In the genomic region with DNA sequence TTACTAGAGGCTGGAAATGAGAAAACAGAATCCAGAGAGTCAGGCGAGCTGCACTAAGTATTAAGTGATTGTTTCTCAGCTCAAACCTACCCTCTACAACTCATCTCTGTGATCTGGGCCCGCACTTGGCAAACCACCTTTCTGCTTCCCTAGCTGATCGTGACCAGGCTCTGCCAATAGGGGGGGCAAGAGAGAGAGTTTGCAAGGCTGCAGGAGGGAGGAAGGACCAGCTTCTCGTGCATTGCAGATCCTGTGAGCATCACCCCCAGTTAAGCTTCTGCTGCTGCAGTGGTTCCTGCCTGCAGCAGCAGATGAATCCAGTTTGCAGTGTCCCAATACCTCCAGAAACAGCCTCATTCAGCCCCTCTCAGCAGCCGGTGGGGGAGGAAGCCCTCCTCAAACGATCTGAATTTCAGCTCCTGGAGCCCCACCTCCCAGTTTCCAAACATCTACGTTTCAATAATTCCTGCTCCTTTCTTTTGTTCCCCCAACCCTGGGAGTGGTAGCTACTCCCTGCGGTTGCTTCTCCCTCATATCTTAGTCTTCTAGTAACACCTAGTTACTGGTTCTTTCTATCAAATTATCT, we compare ENCODE assay signal across 8 cellular contexts. TPM values are rescaled to one million over a fixed set of nuclear protein-coding genes. Genes with fewer than 3 reads are reported as not detected.
DNase-seq lines count a peak whose midpoint lies in the region; ATAC-seq and TF ChIP-seq lines count a peak whose summit lies in the region.

No MANE protein-coding gene starts in this region.

- no peak overlapping the region for H2AFZ ChIP-seq in GM23248
- no peak overlapping the region for H2AFZ ChIP-seq in mesenchymal stem cell (ENCODE audit: low read depth, low read length)

- H3F3A ChIP-seq in GM23248 (ENCODE audit: insufficient read depth): peaks cover 5% of the 10 kb centered on the region; the same call in 1 of the 2 replicates

- H3K27me3 ChIP-seq in GM23248 (replicated peaks; ENCODE audit: insufficient read depth): no peaks in the 10 kb centered on the region
- no peaks in the 10 kb centered on the region for H3K27me3 ChIP-seq in dorsolateral prefrontal cortex
- H3K27me3 ChIP-seq in mesenchymal stem cell (ENCODE audit: control insufficient read depth in 1 of 2, insufficient read depth in 1 of 2, low read length in 2 of 2): no peaks in the 10 kb centered on the region

- 43% methylated on average over 8 of the region's 8 CpGs for WGBS in GM23248 (ENCODE audit: low coverage in 1 of 2, low lambda C conversion rate in 2 of 2, missing lambda C conversion rate in 2 of 2), 2 experiments
- 49% methylated on average over 6 of the region's 8 CpGs for WGBS in mesenchymal stem cell

- no peak overlapping the region for H3K4ac ChIP-seq in mesenchymal stem cell (ENCODE audit: low read depth in 1 of 2, low read length in 2 of 2)

- no peak overlapping the region for H3K23ac ChIP-seq in mesenchymal stem cell (ENCODE audit: low read length in 2 of 2)

- H3K14ac ChIP-seq in mesenchymal stem cell (ENCODE audit: low read length in 2 of 2): no peak overlapping the region

- H3K18ac ChIP-seq in mesenchymal stem cell (ENCODE audit: low read depth in 1 of 2, low read length in 2 of 2): no peak overlapping the region

- POLR2A ChIA-PET in activated CD4-positive, alpha-beta memory T cell treated with anti-CD3 and anti-CD28 coated beads for 36 hours (lab: Charles Lee): interaction anchor here (2.3 kb wide), 1 partner anchor 40 kb away, joined by 11 read pairs; the partner anchor contains the start of genes IRGQ and ZNF576

- H4K91ac ChIP-seq in mesenchymal stem cell (ENCODE audit: low read length): no peak overlapping the region

- H3K36me3 ChIP-seq in GM23248 (ENCODE audit: low read depth) (peaks cover 5% of the 10 kb centered on the region; the same call in 1 of the 2 replicates), mesenchymal stem cell (ENCODE audit: control insufficient read depth in 1 of 2, insufficient read depth in 2 of 2, low read depth in 1 of 2, low read length in 2 of 2) (peaks cover 49 to 64% of the 10 kb centered on the region in 2 experiments)

- H2BK12ac ChIP-seq in mesenchymal stem cell (ENCODE audit: low read length in 2 of 2): no peak overlapping the region

- H2BK5ac ChIP-seq in mesenchymal stem cell (ENCODE audit: low read depth, low read length, poor library complexity, severe bottlenecking): no peak overlapping the region

- DNase-seq in AG20443 (ENCODE audit: low spot score) (peak; percentile 87), GM23248 (peak; percentile 73), NCI-H82 (lab: John Stamatoyannopoulos, UW) (peak; percentile 89), dorsolateral prefrontal cortex (peak; percentile 49 to 91 (median 84)), mesenchymal stem cell (peak; percentile 75)
- peak; percentile 87 for DNase-seq in activated CD4-positive, alpha-beta memory T cell treated with anti-CD3 and anti-CD28 coated beads for 36 hours
- DNase-seq in stimulated activated CD8-positive, alpha-beta memory T cell treated with anti-CD3 and anti-CD28 coated beads, Interleukin-4, amount 100 ng/mL, for 1 hour (ENCODE audit: low read depth in 2 of 2, low spot score in 1 of 2): peak; percentile 66 to 68

- H3K4me2 ChIP-seq in GM23248 (ENCODE audit: unreplicated experiment): no peak overlapping the region
- no peak overlapping the region for H3K4me2 ChIP-seq in mesenchymal stem cell (ENCODE audit: low read length, poor library complexity, severe bottlenecking)

- no peak overlapping the region for H4K8ac ChIP-seq in mesenchymal stem cell (ENCODE audit: low read length)

- no peaks in the 10 kb centered on the region for H4K20me1 ChIP-seq in GM23248 (ENCODE audit: insufficient read depth)

- CTCF ChIA-PET in activated CD4-positive, alpha-beta memory T cell treated with anti-CD3 and anti-CD28 coated beads for 36 hours (lab: Charles Lee): interaction anchor here (0.6 to 6.6 kb wide), 42 partner anchors 8 to 261 kb away, joined by 3 to 145 read pairs (median 6); partner anchors contain the start of genes IRGQ, PHLDB3, PINLYP and XRCC1

- peaks cover 34% of the 10 kb centered on the region for H3K79me1 ChIP-seq in mesenchymal stem cell (replicated peaks; ENCODE audit: low read length, poor library complexity, severe bottlenecking)

- H3K9ac ChIP-seq in GM23248 (no peak overlapping the region), mesenchymal stem cell (ENCODE audit: low read length) (no peak overlapping the region)

- H3K27me3 Mint-ChIP-seq in activated CD4-positive, alpha-beta memory T cell treated with anti-CD3 and anti-CD28 coated beads for 36 hours: no peaks in the 10 kb centered on the region

- intact Hi-C loops in activated CD4-positive, alpha-beta memory T cell treated with anti-CD3 and anti-CD28 coated beads for 36 hours (cut with micrococcal nuclease): loop anchor here (1.0 to 2.0 kb wide), 2 partner anchors 20 to 41 kb away; partner anchors contain the start of genes IRGQ, PINLYP, XRCC1 and ZNF576
- intact Hi-C loops in dorsolateral prefrontal cortex (cut with DNase I): no loop called here

- H2AK5ac ChIP-seq in mesenchymal stem cell (ENCODE audit: low read length, severe bottlenecking): no peak overlapping the region

- H3K27ac ChIP-seq in GM23248 (no peak overlapping the region), dorsolateral prefrontal cortex (peak overlapping the region in 44 of 59 donors; percentile 10 to 81 (median 54)), mesenchymal stem cell (ENCODE audit: low read length, poor library complexity, severe bottlenecking) (no peak overlapping the region)

- H3K36me3 Mint-ChIP-seq in activated CD4-positive, alpha-beta memory T cell treated with anti-CD3 and anti-CD28 coated beads for 36 hours: peaks cover 23% of the 10 kb centered on the region

- no peak overlapping the region for H3K4me3 ChIP-seq in GM23248
- H3K4me3 ChIP-seq in dorsolateral prefrontal cortex: peak overlapping the region in 10 of 59 donors; percentile 4 to 39 (median 14)
- H3K4me3 ChIP-seq in mesenchymal stem cell (ENCODE audit: insufficient read depth in 1 of 2, low read depth in 1 of 2, low read length in 2 of 2): no peak overlapping the region

- peaks cover 9% of the 10 kb centered on the region for H3K4me1 Mint-ChIP-seq in activated CD4-positive, alpha-beta memory T cell treated with anti-CD3 and anti-CD28 coated beads for 36 hours (ENCODE audit: low read depth)

- peak; percentile 37 to 84 (median 74) for TF ChIP-seq CTCF in dorsolateral prefrontal cortex (IDR thresholded peaks at IDR 0.05 in 54 of 56, conservative IDR thresholded peaks at IDR 0.05 in 2 of 56; ENCODE audit: low read depth in 1 of 56, partially characterized antibody in 56 of 56)

- H3K9me3 ChIP-seq in GM23248 (ENCODE audit: low read depth): no peaks in the 10 kb centered on the region
- no peaks in the 10 kb centered on the region for H3K9me3 ChIP-seq in mesenchymal stem cell (ENCODE audit: control insufficient read depth, low read length)

- no peak overlapping the region for H2BK15ac ChIP-seq in mesenchymal stem cell (ENCODE audit: low read depth, poor library complexity, severe bottlenecking)

- no peaks in the 10 kb centered on the region for H3K79me2 ChIP-seq in GM23248 (ENCODE audit: insufficient read depth)

- H3K4me3 Mint-ChIP-seq in activated CD4-positive, alpha-beta memory T cell treated with anti-CD3 and anti-CD28 coated beads for 36 hours: no peak overlapping the region

- ATAC-seq in GM19351 (IDR thresholded peaks at IDR 0.05; ENCODE audit: unreplicated experiment): no peak

- no peaks in the 10 kb centered on the region for H3K9me2 ChIP-seq in GM23248 (ENCODE audit: insufficient read depth)

- no peak overlapping the region for H2BK120ac ChIP-seq in mesenchymal stem cell (ENCODE audit: low read depth, low read length)

- peak overlapping the region; percentile 38 for H3K27ac Mint-ChIP-seq in activated CD4-positive, alpha-beta memory T cell treated with anti-CD3 and anti-CD28 coated beads for 36 hours

- in situ Hi-C loops in GM23248 (cut with MboI): no loop called here

- no peaks in the 10 kb centered on the region for H3K4me1 ChIP-seq in GM23248 (ENCODE audit: insufficient read depth)
- no peaks in the 10 kb centered on the region for H3K4me1 ChIP-seq in mesenchymal stem cell (ENCODE audit: control insufficient read depth, insufficient read depth, low read depth, low read length)

- H3K9me3 Mint-ChIP-seq in activated CD4-positive, alpha-beta memory T cell treated with anti-CD3 and anti-CD28 coated beads for 36 hours: no peaks in the 10 kb centered on the region

RNA-seq across cellular contexts. Expression of gene XRCC1, which starts 20.0 kb away (rescaled TPM):
- 26.7 and 28.0 TPM in 2 replicates for total RNA-seq in GM23248 (2014; rRNA removed; shearing (Covaris generic))
- 26.7 and 32.4 TPM in 2 replicates for polyA plus RNA-seq in GM23248 (2016; fragmentation: Nextera tagmentation; extraction: Ambion mirVana)
- total RNA-seq in activated CD4-positive, alpha-beta memory T cell treated with anti-CD3 and anti-CD28 coated beads for 36 hours: 10 to 100 TPM; 42.5 to 43.0 TPM
- 10 to 100 TPM; 15.0 to 45.0 (median 30.4) TPM for total RNA-seq in dorsolateral prefrontal cortex
- 21.2 TPM for polyA plus RNA-seq in mesenchymal stem cell (2013, experiment 1 of 2)
- polyA plus RNA-seq in mesenchymal stem cell (2013, experiment 2 of 2): 21.8 TPM

RNA-seq across cellular contexts. Expression of gene PINLYP, which starts 20.3 kb away (rescaled TPM):
- 1.8 TPM in 1 of 2 replicates, not detected in the other for total RNA-seq in GM23248 (2014; rRNA removed; shearing (Covaris generic))
- 1.3 and 2.5 TPM in 2 replicates for polyA plus RNA-seq in GM23248 (2016; fragmentation: Nextera tagmentation; extraction: Ambion mirVana)
- 1 to 10 TPM; 2.2 to 3.7 TPM for total RNA-seq in activated CD4-positive, alpha-beta memory T cell treated with anti-CD3 and anti-CD28 coated beads for 36 hours
- total RNA-seq in dorsolateral prefrontal cortex: 10 to 100 TPM in 8 of 120 experiments, 1 to 10 TPM in 111, under 1 TPM in 1; 0.93 to 18.3 (median 5.7) TPM
- 0.17 TPM for polyA plus RNA-seq in mesenchymal stem cell (2013, experiment 1 of 2)
- 0.21 TPM for polyA plus RNA-seq in mesenchymal stem cell (2013, experiment 2 of 2)

RNA-seq across cellular contexts. Expression of gene ZNF575, which starts 22.3 kb away (rescaled TPM):
- total RNA-seq in GM23248 (2014; rRNA removed; shearing (Covaris generic)): 0.22 TPM in 1 of 2 replicates, not detected in the other
- polyA plus RNA-seq in GM23248 (2016; fragmentation: Nextera tagmentation; extraction: Ambion mirVana): 3.1 and 3.9 TPM in 2 replicates
- total RNA-seq in activated CD4-positive, alpha-beta memory T cell treated with anti-CD3 and anti-CD28 coated beads for 36 hours: 1 to 10 TPM; 3.1 to 3.7 TPM
- total RNA-seq in dorsolateral prefrontal cortex: 10 to 100 TPM in 21 of 120 experiments, 1 to 10 TPM in 99; 4.4 to 14.3 (median 8.2) TPM
- 2.8 TPM for polyA plus RNA-seq in mesenchymal stem cell (2013, experiment 1 of 2)
- 3.0 TPM for polyA plus RNA-seq in mesenchymal stem cell (2013, experiment 2 of 2)

RNA-seq across cellular contexts. Expression of gene ETHE1, which starts 28.3 kb away (rescaled TPM):
- total RNA-seq in GM23248 (2014; rRNA removed; shearing (Covaris generic)): 71.1 and 100.0 TPM in 2 replicates
- polyA plus RNA-seq in GM23248 (2016; fragmentation: Nextera tagmentation; extraction: Ambion mirVana): 70.8 and 75.4 TPM in 2 replicates
- 100 to 1,000 TPM; 104 to 112 TPM for total RNA-seq in activated CD4-positive, alpha-beta memory T cell treated with anti-CD3 and anti-CD28 coated beads for 36 hours
- 10 to 100 TPM; 12.3 to 24.7 (median 17.2) TPM for total RNA-seq in dorsolateral prefrontal cortex
- polyA plus RNA-seq in mesenchymal stem cell (2013, experiment 1 of 2): 44.4 TPM
- polyA plus RNA-seq in mesenchymal stem cell (2013, experiment 2 of 2): 43.3 TPM

RNA-seq across cellular contexts. Expression of gene IRGQ, which starts 40.7 kb away (rescaled TPM):
- total RNA-seq in GM23248 (2014; rRNA removed; shearing (Covaris generic)): 19.9 and 25.5 TPM in 2 replicates
- polyA plus RNA-seq in GM23248 (2016; fragmentation: Nextera tagmentation; extraction: Ambion mirVana): 5.7 and 6.0 TPM in 2 replicates
- 10 to 100 TPM; 18.3 to 19.9 TPM for total RNA-seq in activated CD4-positive, alpha-beta memory T cell treated with anti-CD3 and anti-CD28 coated beads for 36 hours
- total RNA-seq in dorsolateral prefrontal cortex: 10 to 100 TPM; 32.4 to 75.1 (median 53.9) TPM
- 8.9 TPM for polyA plus RNA-seq in mesenchymal stem cell (2013, experiment 1 of 2)
- 8.8 TPM for polyA plus RNA-seq in mesenchymal stem cell (2013, experiment 2 of 2)

Comparison
In these comparisons a context has a peak if more than half of its experiments do, and no peak if none do; other contexts are left out.
1. H3K27ac ChIP-seq: peak in dorsolateral prefrontal cortex (44 of 59); none in GM23248 (single experiment) and mesenchymal stem cell (single experiment).
2. Peak in every context shown above with its lines, with median percentiles within 50 percentile points of each other: DNase-seq.